Comparison of ENCODE assay signal across 19 cellular contexts in the genomic region with DNA sequence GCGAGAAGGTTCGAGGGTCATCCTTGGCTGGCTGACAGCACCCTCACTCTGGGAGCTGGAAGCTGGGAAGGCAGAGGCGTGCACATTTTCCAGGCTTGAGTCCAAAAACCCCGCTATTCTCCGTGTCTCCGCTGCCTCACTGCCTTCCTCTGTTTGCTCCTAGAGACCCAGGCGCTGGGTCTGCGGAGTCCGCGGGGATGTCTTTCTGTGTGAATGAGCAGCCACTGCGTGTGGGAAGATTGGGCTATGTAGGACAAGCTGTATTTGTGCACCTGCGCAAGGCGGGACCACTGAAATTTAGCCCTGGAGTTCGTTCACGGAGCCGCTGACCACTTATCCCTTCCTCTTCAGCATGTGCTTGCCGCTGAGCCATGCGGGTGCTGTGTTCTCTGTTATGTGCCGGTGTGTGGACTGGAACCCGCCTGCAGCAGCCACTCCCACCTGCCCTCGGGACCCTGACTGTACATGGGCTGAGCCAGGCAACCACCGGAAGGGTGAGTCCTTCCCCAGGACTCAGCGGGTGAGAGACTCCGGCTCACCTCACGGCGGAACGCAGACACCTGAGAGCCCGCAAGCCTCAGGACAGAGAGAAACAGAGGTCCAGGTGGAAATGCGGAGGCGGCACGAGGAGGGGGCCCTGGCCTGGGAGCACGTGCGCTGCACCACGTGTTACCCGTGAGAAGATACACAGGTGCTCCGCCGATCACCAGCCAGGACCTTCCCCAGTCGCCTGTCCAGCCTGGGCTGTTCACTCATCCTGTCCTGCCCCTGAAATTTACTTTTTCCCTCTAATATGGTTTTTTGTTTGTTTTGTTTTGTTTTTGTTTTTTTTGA.
DNase-seq lines count a peak whose midpoint lies in the region; ATAC-seq lines count a peak whose summit lies in the region.
"Had no signal": no experiment of that assay in that cellular context is flagged by ENCODE, and none has a peak within 500 bp of the region (broad histone marks: within the 10 kb centered on the region; RNA-seq: fewer than 3 reads in every experiment).

No MANE protein-coding gene starts in this region.

- DNase-seq in EH (ENCODE audit: low read depth) (peak; percentile 65), NCI-H1092 (lab: John Stamatoyannopoulos, UW) (peak; percentile 13), left kidney (ENCODE audit: low read depth, low spot score) (peak; percentile 81), germinal center (ENCODE audit: low spot score) (no peak)
- no peak for DNase-seq in activated naive CD4-positive, alpha-beta T cell treated with anti-CD3 and anti-CD28 coated beads, Interleukin-2, amount 10 ng/mL, durations not matched to agents 7 days and 5 days
- DNase-seq: DND-41, GF-D8, GOT3, NCI-H1417 treated with DMSO at 0.1 percent for 48 hours, NCI-H2029 treated with DMSO at 0.1 percent for 48 hours, NCI-H510A, NCI-H774, RPMI8226 had no signal

- CTCF ChIA-PET in activated naive CD4-positive, alpha-beta T cell treated with anti-CD3 and anti-CD28 coated beads, Interleukin-2, amount 10 ng/mL, durations not matched to agents 7 days and 5 days (lab: Charles Lee): no interaction called here

- H3K4me3 ChIP-seq in rectal smooth muscle tissue (ENCODE audit: low read length): peak overlapping the region; percentile 26
- H3K4me3 ChIP-seq: A549 had no signal

- no peak overlapping the region for H3K27ac Mint-ChIP-seq in activated naive CD4-positive, alpha-beta T cell treated with anti-CD3 and anti-CD28 coated beads, Interleukin-2, amount 10 ng/mL, durations not matched to agents 7 days and 5 days

- no peaks in the 10 kb centered on the region for H3K4me1 Mint-ChIP-seq in activated naive CD4-positive, alpha-beta T cell treated with anti-CD3 and anti-CD28 coated beads, Interleukin-2, amount 10 ng/mL, durations not matched to agents 7 days and 5 days

- H3K9me3 Mint-ChIP-seq in activated naive CD4-positive, alpha-beta T cell treated with anti-CD3 and anti-CD28 coated beads, Interleukin-2, amount 10 ng/mL, durations not matched to agents 7 days and 5 days: no peaks in the 10 kb centered on the region

- peaks cover 7% of the 10 kb centered on the region for H3K27me3 Mint-ChIP-seq in activated naive CD4-positive, alpha-beta T cell treated with anti-CD3 and anti-CD28 coated beads, Interleukin-2, amount 10 ng/mL, durations not matched to agents 7 days and 5 days

- no peaks in the 10 kb centered on the region for H3K36me3 ChIP-seq in rectal smooth muscle tissue (ENCODE audit: control insufficient read depth, insufficient read depth, low read length)

- ATAC-seq in HG03039 (IDR thresholded peaks at IDR 0.05; ENCODE audit: unreplicated experiment): no peak
- ATAC-seq in HG03469 (IDR thresholded peaks at IDR 0.05; ENCODE audit: unreplicated experiment): no peak
- ATAC-seq: A549 had no signal

- H3K4me1 ChIP-seq in rectal smooth muscle tissue (ENCODE audit: control insufficient read depth, insufficient read depth, low read length): peaks cover 40% of the 10 kb centered on the region
- H3K4me1 ChIP-seq: A549 had no signal

- H3K36me3 Mint-ChIP-seq in activated naive CD4-positive, alpha-beta T cell treated with anti-CD3 and anti-CD28 coated beads, Interleukin-2, amount 10 ng/mL, durations not matched to agents 7 days and 5 days: no peaks in the 10 kb centered on the region

- no peak overlapping the region for H3K9ac ChIP-seq in rectal smooth muscle tissue (ENCODE audit: low read length)

- peak overlapping the region; percentile 18 for H3K27ac ChIP-seq in rectal smooth muscle tissue (ENCODE audit: low read depth, low read length)
- H3K27ac ChIP-seq: A549, C4-2B, HL-60 had no signal

- H3K4me3 Mint-ChIP-seq in activated naive CD4-positive, alpha-beta T cell treated with anti-CD3 and anti-CD28 coated beads, Interleukin-2, amount 10 ng/mL, durations not matched to agents 7 days and 5 days: no peak overlapping the region

- no peaks in the 10 kb centered on the region for H3K27me3 ChIP-seq in rectal smooth muscle tissue (ENCODE audit: control insufficient read depth, insufficient read depth, low read length)

Comparison
In these comparisons a context has a peak if more than half of its experiments do, and no peak if none do; other contexts are left out.
1. DNase-seq: peak in EH (single experiment), NCI-H1092 (single experiment) and left kidney (single experiment); none in germinal center (single experiment) and activated naive CD4-positive, alpha-beta T cell treated with anti-CD3 and anti-CD28 coated beads, Interleukin-2, amount 10 ng/mL, durations not matched to agents 7 days and 5 days (single experiment).